In the genomic region with DNA sequence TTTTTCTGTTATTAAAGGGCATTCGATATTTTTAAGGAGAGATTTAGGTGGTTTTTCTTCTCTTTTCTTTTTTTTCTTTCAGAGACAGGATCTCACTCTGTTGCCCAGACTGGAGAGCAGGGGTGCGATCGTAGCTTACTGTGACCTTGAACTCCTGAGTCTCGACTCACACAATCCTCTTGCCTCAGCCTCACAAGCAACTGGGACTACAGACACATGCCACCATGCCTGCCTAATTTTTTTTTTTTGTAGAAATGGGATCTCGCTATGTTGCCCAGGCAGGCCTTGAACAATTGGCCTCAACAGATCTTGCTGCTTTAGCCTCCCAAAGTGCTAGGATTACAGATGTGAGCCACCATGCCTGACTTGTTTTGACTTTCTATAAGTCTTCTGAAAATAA, we compare ENCODE assay signal across 26 cellular contexts. TPM values are rescaled to one million over a fixed set of nuclear protein-coding genes. Genes with fewer than 3 reads are reported as not detected.
DNase-seq lines count a peak whose midpoint lies in the region; ATAC-seq, FAIRE-seq and TF ChIP-seq lines count a peak whose summit lies in the region.
"Had no signal": no experiment of that assay in that cellular context is flagged by ENCODE, and none has a peak within 500 bp of the region (broad histone marks: within the 10 kb centered on the region; RNA-seq: fewer than 3 reads in every experiment).

No MANE protein-coding gene starts in this region.

- POLR2A ChIA-PET in GM12878 (lab: Charles Lee), result interaction anchor here (1.5 to 3.6 kb wide), 5 partner anchors 7 to 41 kb away, joined by 5 to 28 read pairs (median 8); no protein-coding TSS in a partner anchor

- DNase-seq in activated T-cell treated with anti-CD3 and anti-CD28 coated beads, Interleukin-2, amount 50 U/mL, for 24 hours, result no peak
- DNase-seq in activated T-cell treated with anti-CD3 and anti-CD28 coated beads, Interleukin-2, amount 50 U/mL, for 4 hours, result no peak
- no peak for DNase-seq in GM12891 (ENCODE audit: insufficient read length, low spot score)
- DNase-seq in GM12878 (ENCODE audit: low read depth, low spot score), result no peak
- no peak for DNase-seq in stimulated activated CD4-positive, alpha-beta T cell treated with anti-CD3 and anti-CD28 coated beads, Interleukin-4, amount 100 ng/mL, for 24 hours
- no peak for DNase-seq in GM10266 (ENCODE audit: extremely low spot score)
- DNase-seq in neural progenitor cell (ENCODE audit: low spot score), result no peak
- DNase-seq: DMS79; GOT3; Karpas-422; MV-4-11; NCI-H1105 treated with DMSO at 0.1 percent for 48 hours; NCI-H2029 treated with DMSO at 0.1 percent for 48 hours; NCI-H2171; NCI-H345; NCI-H524; NCI-H774; NK-92 treated with Interleukin-12 subunit alpha and Interleukin-12 subunit beta, amount 100 ng/mL, for 24 hours had no signal

- H3K27me3 Mint-ChIP-seq in activated T-cell treated with anti-CD3 and anti-CD28 coated beads, Interleukin-2, amount 50 U/mL, for 24 hours, result peaks cover 9% of the 10 kb centered on the region
- no peaks in the 10 kb centered on the region for H3K27me3 Mint-ChIP-seq in activated T-cell treated with anti-CD3 and anti-CD28 coated beads, Interleukin-2, amount 50 U/mL, for 4 hours (ENCODE audit: low read depth)
- peaks cover 5% of the 10 kb centered on the region for H3K27me3 Mint-ChIP-seq in neural progenitor cell (ENCODE audit: insufficient read depth, low read depth)
- H3K27me3 Mint-ChIP-seq: B cell, IgD-negative memory B cell had no signal

- in situ Hi-C loops in GM12878 (cut with MboI), result no loop called here

- no TSS peak for BruUV-seq in GM12878 (replicated peaks; lab: Mats Ljungman, UMichigan)

- H3K27ac Mint-ChIP-seq in activated T-cell treated with anti-CD3 and anti-CD28 coated beads, Interleukin-2, amount 50 U/mL, for 24 hours, result peak overlapping the region; percentile 90
- H3K27ac Mint-ChIP-seq in neural progenitor cell, result no peak overlapping the region
- H3K27ac Mint-ChIP-seq: B cell, CD14-positive monocyte, IgD-negative memory B cell had no signal

- H3K36me3 ChIP-seq in OCI-LY1 (ENCODE audit: insufficient read depth, low read length) (no peaks in the 10 kb centered on the region), GM12878 (ENCODE audit: control insufficient read depth in 2 of 2, insufficient read depth in 2 of 2, low read length in 1 of 2) (no peaks in the 10 kb centered on the region), neural progenitor cell (no peaks in the 10 kb centered on the region)
- H3K36me3 ChIP-seq: SJSA1 had no signal

- no peak overlapping the region for H3K4me2 ChIP-seq in OCI-LY1 (ENCODE audit: low read length)
- peak overlapping the region; percentile 1; the same call in 1 of the 2 replicates for H3K4me2 ChIP-seq in GM12878 (ENCODE audit: control insufficient read depth, insufficient read depth)
- no peak overlapping the region for H3K4me2 ChIP-seq in neural progenitor cell
- H3K4me2 ChIP-seq: A549 had no signal

- TF ChIP-seq EP300 in GM12878 (IDR thresholded peaks at IDR 0.05; ENCODE audit: borderline replicate concordance in 1 of 2, control insufficient read depth in 1 of 2, low read depth in 2 of 2, low read length in 2 of 2), result no peak

- RAD21 ChIA-PET in GM12878 (lab: Charles Lee; ENCODE audit: unreplicated experiment), result interaction anchor here (1.2 to 8.9 kb wide), 10 partner anchors 8 to 92 kb away, joined by 4 to 187 read pairs (median 9); no protein-coding TSS in a partner anchor

- SMC1A ChIA-PET in GM12878 (lab: Charles Lee; ENCODE audit: uncharacterized antibody, unreplicated experiment), result interaction anchor here (1.4 to 12.8 kb wide), 10 partner anchors 8 to 88 kb away, joined by 4 to 289 read pairs (median 26); no protein-coding TSS in a partner anchor

- H3K36me3 Mint-ChIP-seq in activated T-cell treated with anti-CD3 and anti-CD28 coated beads, Interleukin-2, amount 50 U/mL, for 24 hours (ENCODE audit: low read depth), result no peaks in the 10 kb centered on the region
- H3K36me3 Mint-ChIP-seq in activated T-cell treated with anti-CD3 and anti-CD28 coated beads, Interleukin-2, amount 50 U/mL, for 4 hours (ENCODE audit: insufficient read depth), result no peaks in the 10 kb centered on the region
- no peaks in the 10 kb centered on the region for H3K36me3 Mint-ChIP-seq in neural progenitor cell
- H3K36me3 Mint-ChIP-seq: CD14-positive monocyte, IgD-negative memory B cell had no signal

- H3K79me2 ChIP-seq in OCI-LY1 (ENCODE audit: insufficient read depth, low read length), result no peaks in the 10 kb centered on the region
- no peaks in the 10 kb centered on the region for H3K79me2 ChIP-seq in GM12878 (ENCODE audit: control insufficient read depth, insufficient read depth, low read length)
- no peaks in the 10 kb centered on the region for H3K79me2 ChIP-seq in neural progenitor cell (ENCODE audit: low read depth)

- H3K9ac ChIP-seq in OCI-LY1 (ENCODE audit: low read length), result no peak overlapping the region
- H3K9ac ChIP-seq in GM12878 (ENCODE audit: control insufficient read depth, insufficient read depth, low read length), result peak overlapping the region; percentile 45; the same call in 1 of the 2 replicates
- no peak overlapping the region for H3K9ac ChIP-seq in neural progenitor cell

- intact Hi-C loops in GM12878 (cut with micrococcal nuclease; ENCODE audit: unreplicated experiment), result no loop called here

- H3K4me1 ChIP-seq in OCI-LY1 (ENCODE audit: insufficient read depth, low read length, severe bottlenecking) (peaks cover 54% of the 10 kb centered on the region), GM12878 (ENCODE audit: control insufficient read depth, insufficient read depth, low read length) (peaks cover 61% of the 10 kb centered on the region), neural progenitor cell (no peaks in the 10 kb centered on the region)
- H3K4me1 ChIP-seq: A549 had no signal

- H3K4me1 Mint-ChIP-seq in activated T-cell treated with anti-CD3 and anti-CD28 coated beads, Interleukin-2, amount 50 U/mL, for 24 hours (ENCODE audit: low read depth), result peaks cover 51% of the 10 kb centered on the region
- peaks cover 27% of the 10 kb centered on the region for H3K4me1 Mint-ChIP-seq in activated T-cell treated with anti-CD3 and anti-CD28 coated beads, Interleukin-2, amount 50 U/mL, for 4 hours (ENCODE audit: low read depth)
- H3K4me1 Mint-ChIP-seq in neural progenitor cell, result no peaks in the 10 kb centered on the region

- TF ChIP-seq POLR2A in GM12891 (IDR thresholded peaks at IDR 0.05; ENCODE audit: low read depth, low read length) (no peak), GM12878 (IDR thresholded peaks at IDR 0.05; ENCODE audit: low read depth, low read length) (no peak)

- H3K9me3 Mint-ChIP-seq in activated T-cell treated with anti-CD3 and anti-CD28 coated beads, Interleukin-2, amount 50 U/mL, for 24 hours, result no peaks in the 10 kb centered on the region
- H3K9me3 Mint-ChIP-seq in activated T-cell treated with anti-CD3 and anti-CD28 coated beads, Interleukin-2, amount 50 U/mL, for 4 hours, result no peaks in the 10 kb centered on the region
- H3K9me3 Mint-ChIP-seq in neural progenitor cell, result no peaks in the 10 kb centered on the region
- H3K9me3 Mint-ChIP-seq: CD14-positive monocyte had no signal

- no peak for TF ChIP-seq RAD21 in GM12878 (IDR thresholded peaks at IDR 0.05; ENCODE audit: insufficient read depth, low read depth, low read length)

- WGBS in GM12878 (ENCODE audit: insufficient coverage, insufficient replicate concordance, low lambda C conversion rate, missing lambda C conversion rate), result 98% methylated on average over 5 of the region's 5 CpGs

- peak overlapping the region; percentile 60 for H3K27ac ChIP-seq in OCI-LY1 (ENCODE audit: low read depth, low read length, poor library complexity, severe bottlenecking)
- peak overlapping the region; percentile 93 for H3K27ac ChIP-seq in GM12878 (ENCODE audit: control insufficient read depth, insufficient read depth)
- no peak overlapping the region for H3K27ac ChIP-seq in neural progenitor cell
- H3K27ac ChIP-seq: A549, SJSA1 had no signal

- ATAC-seq in activated T-cell treated with anti-CD3 and anti-CD28 coated beads, Interleukin-2, amount 50 U/mL, for 4 hours, result no peak
- ATAC-seq in GM12878, result no peak
- ATAC-seq: A549, Right ventricle myocardium inferior had no signal

- no peaks in the 10 kb centered on the region; the same call in 1 of the 2 replicates for H3F3A ChIP-seq in OCI-LY1 (ENCODE audit: insufficient read depth, low read length)
- no peaks in the 10 kb centered on the region for H3F3A ChIP-seq in neural progenitor cell (ENCODE audit: low read depth)

- H3K4me3 Mint-ChIP-seq in activated T-cell treated with anti-CD3 and anti-CD28 coated beads, Interleukin-2, amount 50 U/mL, for 24 hours, result no peak overlapping the region
- H3K4me3 Mint-ChIP-seq in activated T-cell treated with anti-CD3 and anti-CD28 coated beads, Interleukin-2, amount 50 U/mL, for 4 hours, result no peak overlapping the region
- no peak overlapping the region for H3K4me3 Mint-ChIP-seq in neural progenitor cell
- H3K4me3 Mint-ChIP-seq: B cell, CD14-positive monocyte, IgD-negative memory B cell had no signal

- CTCF ChIA-PET in GM12878 (lab: Yijun Ruan, JAX), result interaction anchor here (1.0 to 3.4 kb wide), 7 partner anchors 8 to 89 kb away, joined by 3 to 16 read pairs (median 10); no protein-coding TSS in a partner anchor

- peak; percentile 69 for FAIRE-seq in GM12891 (lab: Jason Lieb, UNC)
- FAIRE-seq in GM12878 (lab: Jason Lieb, UNC), result no peak
- FAIRE-seq: A549, RCC 7860 had no signal

- H3K9me2 ChIP-seq in OCI-LY1 (ENCODE audit: low read depth, low read length), result no peaks in the 10 kb centered on the region

- H3K27me3 ChIP-seq in OCI-LY1 (ENCODE audit: insufficient read depth, low read length), result no peaks in the 10 kb centered on the region
- H3K27me3 ChIP-seq in GM12878 (replicated peaks in 1 of 2; ENCODE audit: control insufficient read depth in 2 of 2, insufficient read depth in 2 of 2, low read length in 1 of 2), result no peaks in the 10 kb centered on the region
- H3K27me3 ChIP-seq in neural progenitor cell, result no peaks in the 10 kb centered on the region
- H3K27me3 ChIP-seq: SJSA1 had no signal

- H3K9me3 ChIP-seq in OCI-LY1 (ENCODE audit: low read length) (no peaks in the 10 kb centered on the region), GM12878 (replicated peaks; ENCODE audit: control insufficient read depth, insufficient read depth, low read length) (no peaks in the 10 kb centered on the region), neural progenitor cell (ENCODE audit: low read depth) (no peaks in the 10 kb centered on the region)
- H3K9me3 ChIP-seq: A549, SJSA1 had no signal

- no peak for TF ChIP-seq CTCF in OCI-LY1 (IDR thresholded peaks at IDR 0.05; ENCODE audit: low read length)
- TF ChIP-seq CTCF in GM12878 (IDR thresholded peaks at IDR 0.05 in 2 of 3, conservative IDR thresholded peaks at IDR 0.05 in 1 of 3; ENCODE audit: control insufficient read depth in 2 of 3, extremely low read depth in 1 of 3, insufficient read depth in 1 of 3, low read depth in 3 of 3, low read length in 3 of 3), result no peak
- no peak for TF ChIP-seq CTCF in GM10266 (IDR thresholded peaks at IDR 0.05; ENCODE audit: control insufficient read depth, insufficient read depth, low read depth, missing control alignments)
- no peak for TF ChIP-seq CTCF in neural progenitor cell (IDR thresholded peaks at IDR 0.05)

- H3K4me3 ChIP-seq in OCI-LY1 (ENCODE audit: low read depth, low read length, poor library complexity, severe bottlenecking), result no peak overlapping the region
- H3K4me3 ChIP-seq in GM12878, result no peak overlapping the region; the same call in 1 of the 2 replicates
- H3K4me3 ChIP-seq in neural progenitor cell, result no peak overlapping the region
- H3K4me3 ChIP-seq: A549, SJSA1 had no signal

- H4K20me1 ChIP-seq in OCI-LY1 (ENCODE audit: insufficient read depth, low read length) (no peaks in the 10 kb centered on the region), GM12878 (ENCODE audit: control insufficient read depth, insufficient read depth) (no peaks in the 10 kb centered on the region), neural progenitor cell (ENCODE audit: low read depth) (no peaks in the 10 kb centered on the region)

- H2AFZ ChIP-seq in OCI-LY1 (ENCODE audit: low read length) (no peak overlapping the region), GM12878 (ENCODE audit: control insufficient read depth, low read depth, low read length) (no peak overlapping the region; the same call in 1 of the 2 replicates), neural progenitor cell (replicated peaks) (no peak overlapping the region)

RNA-seq across cellular contexts. Expression of gene PMAIP1, which starts 26.3 kb away (rescaled TPM):
- 10 to 100 TPM; 68.7 to 93.0 (median 79.7) TPM for total RNA-seq in activated T-cell treated with anti-CD3 and anti-CD28 coated beads, Interleukin-2, amount 50 U/mL, for 4 hours
- polyA plus RNA-seq in GM12891 (2012; ENCODE audit: low read depth, missing spikeins), result 62.3 TPM
- 49.7 and 58.0 TPM in 2 replicates for total RNA-seq in GM12878 (2013; cell fraction: nucleolus; rRNA removed)
- total RNA-seq in GM12878 (2014; rRNA removed), result 88.2 and 113 TPM in 2 replicates
- total RNA-seq in GM12878 (2014; rRNA removed; fragmentation: Illumina TruSeq; extraction: Trizol), result 108 and 109 TPM in 2 replicates
- total RNA-seq in GM12878 (2021), result 101 and 105 TPM in 2 replicates
- 40.1 TPM for polyA plus RNA-seq in GM12878 (2011; ENCODE audit: low read depth)
- polyA plus RNA-seq in GM12878 (2011; rRNA removed), result 161 and 266 TPM in 2 replicates
- polyA plus RNA-seq in GM12878 (2011; cell fraction: cytosol; rRNA removed), result 68.2 and 86.5 TPM in 2 replicates
- polyA plus RNA-seq in GM12878 (2011; cell fraction: nucleus; rRNA removed), result 65.1 and 71.2 TPM in 2 replicates
- polyA plus RNA-seq in GM12878 (2012), result 81.9 and 103 TPM in 2 replicates
- 94.9 and 142 TPM in 2 replicates for polyA plus RNA-seq in GM12878 (2014; fragmentation: Illumina TruSeq; extraction: Trizol)
- 100 to 1,000 TPM in 1 of 2 experiments, 10 to 100 TPM in 1; 74.0 to 119 TPM for polyA plus RNA-seq in GM12878 (2014; fragmentation: Nextera tagmentation; extraction: Ambion mirVana)
- polyA plus RNA-seq in GM12878 (2014; rRNA removed), result 91.5 and 116 TPM in 2 replicates
- 100 to 1,000 TPM; 209 to 219 TPM for polyA plus RNA-seq in GM12878 (2016; fragmentation: Nextera tagmentation; extraction: Ambion mirVana)
- polyA minus RNA-seq in GM12878 (2011; rRNA and poly(A)+ RNA removed), result 52.1 and 54.0 TPM in 2 replicates
- polyA minus RNA-seq in GM12878 (2011; cell fraction: cytosol; rRNA and poly(A)+ RNA removed), result 37.8 and 44.2 TPM in 2 replicates
- polyA minus RNA-seq in GM12878 (2011; cell fraction: nucleus; rRNA and poly(A)+ RNA removed), result 67.6 and 93.7 TPM in 2 replicates
- 3.1 and 3.5 TPM in 2 replicates for total RNA-seq in neural progenitor cell (ENCODE audit: low replicate concordance)

Comparison
In these comparisons a context has a peak if more than half of its experiments do, and no peak if none do; other contexts are left out.
1. RNA of gene PMAIP1, which starts 26.3 kb away (total RNA-seq): 49.7 to 113 TPM in GM12878 and 68.7 to 93.0 TPM in activated T-cell treated with anti-CD3 and anti-CD28 coated beads, Interleukin-2, amount 50 U/mL, for 4 hours; 3.1 to 3.5 TPM in neural progenitor cell; every median in the first group is over 10 times any median in the second.